In the genomic region with DNA sequence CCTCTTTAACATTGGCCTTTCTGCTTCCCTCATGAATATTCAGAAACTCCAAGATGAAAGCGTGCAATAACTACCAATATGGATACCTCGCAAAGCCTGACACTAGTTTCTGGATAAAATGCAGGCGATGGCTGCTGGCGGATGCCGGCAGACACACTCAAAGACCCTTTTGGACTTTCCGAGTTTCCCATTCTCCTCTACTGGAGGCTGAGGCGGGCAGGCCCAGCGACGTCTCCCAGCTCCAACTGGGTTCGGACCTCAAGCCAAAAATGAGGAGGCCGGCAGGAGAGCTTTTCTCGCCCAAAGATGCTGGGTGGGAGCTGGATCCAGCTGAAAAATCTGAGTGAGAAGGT, we compare ENCODE assay signal across 8 cellular contexts. TPM values are rescaled to one million over a fixed set of nuclear protein-coding genes. Genes with fewer than 3 reads are reported as not detected.
DNase-seq lines count a peak whose midpoint lies in the region; TF ChIP-seq lines count a peak whose summit lies in the region.

No MANE protein-coding gene starts in this region.

- peaks cover 0 to 39% (median 34%) of the 10 kb centered on the region in 11 experiments; a peak in 19 of 22 replicates for H3K27me3 ChIP-seq in BLaER1 treated with 17β-estradiol and CSF1 and Interleukin-3, amounts not matched to agents 10 nM and 100 nM
- H3K27me3 ChIP-seq in SJCRH30, result no peaks in the 10 kb centered on the region
- H3K27me3 ChIP-seq in ovary, result no peaks in the 10 kb centered on the region

- H3K9ac ChIP-seq in BLaER1 treated with 17β-estradiol and CSF1 and Interleukin-3, amounts not matched to agents 10 nM and 100 nM, result peak overlapping the region in 2 of 11 experiments; percentile 53 to 64; a peak in 2 of 22 replicates

- peaks cover 0 to 33% (median 0%) of the 10 kb centered on the region in 10 experiments; a peak in 8 of 20 replicates for H3K4me1 ChIP-seq in BLaER1 treated with 17β-estradiol and CSF1 and Interleukin-3, amounts not matched to agents 10 nM and 100 nM
- H3K4me1 ChIP-seq in SJCRH30 (no peaks in the 10 kb centered on the region), ovary (ENCODE audit: insufficient read depth) (peaks cover 5% of the 10 kb centered on the region)

- WGBS in ovary, 3 donors, result 8 to 11% (median 9%) methylated on average over 12 of the region's 12 CpGs

- no peak for TF ChIP-seq CTCF in fibroblast of mammary gland (conservative IDR thresholded peaks at IDR 0.05; ENCODE audit: control insufficient read depth, insufficient read depth, low read depth, low read length)
- no peak for TF ChIP-seq CTCF in ovary (IDR thresholded peaks at IDR 0.05)
- TF ChIP-seq CTCF in GM20000 (IDR thresholded peaks at IDR 0.05; ENCODE audit: extremely low read depth, missing control alignments), result no peak

- peaks cover 0 to 36% (median 19%) of the 10 kb centered on the region in 11 experiments; a peak in 17 of 22 replicates for H3K9me3 ChIP-seq in BLaER1 treated with 17β-estradiol and CSF1 and Interleukin-3, amounts not matched to agents 10 nM and 100 nM (replicated peaks in 1 of 11)
- H3K9me3 ChIP-seq in SJCRH30 (replicated peaks), result no peaks in the 10 kb centered on the region
- H3K9me3 ChIP-seq in ovary, result no peaks in the 10 kb centered on the region

- H3K4me2 ChIP-seq in BLaER1 treated with 17β-estradiol and CSF1 and Interleukin-3, amounts not matched to agents 10 nM and 100 nM, result peak overlapping the region; percentile 41 to 73 (median 53); a peak in 15 of 22 replicates

- no peak for TF ChIP-seq POLR2A in ovary (IDR thresholded peaks at IDR 0.05)

- DNase-seq in SJCRH30 (no peak), fibroblast of mammary gland (ENCODE audit: low read depth) (no peak), ovary (peak in 4 of 5 donors; percentile 23 to 49 (median 37)), AG08396 (ENCODE audit: low spot score) (no peak), mucosa of gallbladder (ENCODE audit: low spot score) (no peak), GM20000 (ENCODE audit: low spot score) (no peak), SKM-1 treated with dmso at 0.1 percent for 144 hours (lab: John Stamatoyannopoulos, UW; ENCODE audit: unreplicated experiment) (no peak)

- H3K27ac ChIP-seq in BLaER1 treated with 17β-estradiol and CSF1 and Interleukin-3, amounts not matched to agents 10 nM and 100 nM, result no peak overlapping the region
- no peak overlapping the region for H3K27ac ChIP-seq in SJCRH30
- peak overlapping the region; percentile 76 to 77 for H3K27ac ChIP-seq in ovary

- H4K20me1 ChIP-seq in BLaER1 treated with 17β-estradiol and CSF1 and Interleukin-3, amounts not matched to agents 10 nM and 100 nM, result no peaks in the 10 kb centered on the region

- no peaks in the 10 kb centered on the region for H3K36me3 ChIP-seq in BLaER1 treated with 17β-estradiol and CSF1 and Interleukin-3, amounts not matched to agents 10 nM and 100 nM
- H3K36me3 ChIP-seq in SJCRH30 (no peaks in the 10 kb centered on the region), ovary (no peaks in the 10 kb centered on the region)

- H3K4me3 ChIP-seq in BLaER1 treated with 17β-estradiol and CSF1 and Interleukin-3, amounts not matched to agents 10 nM and 100 nM, result peak overlapping the region in 9 of 10 experiments; percentile 48 to 64 (median 51); a peak in 13 of 20 replicates
- H3K4me3 ChIP-seq in SJCRH30, result peak overlapping the region; percentile 54
- H3K4me3 ChIP-seq in fibroblast of mammary gland (ENCODE audit: control insufficient read depth, low read depth, low read length), result peak overlapping the region; percentile 58
- H3K4me3 ChIP-seq in ovary, result peak overlapping the region; percentile 80

- intact Hi-C loops in ovary (cut with DNase I), result no loop called here

- TF ChIP-seq EP300 in ovary (IDR thresholded peaks at IDR 0.05), result no peak

RNA-seq across cellular contexts. Expression of gene FEZ1, which starts 0.4 kb away (rescaled TPM):
- total RNA-seq in SJCRH30 (2014; rRNA removed; shearing (Covaris generic)), result 0.65 and 1.4 TPM in 2 replicates
- 10 to 100 TPM; 13.1 to 31.2 (median 19.7) TPM for total RNA-seq in ovary
- polyA plus RNA-seq in ovary, result 10 to 100 TPM; 30.6 to 58.7 TPM
- total RNA-seq in mucosa of gallbladder, result 23.0 TPM

Comparison
In these comparisons a context has a peak if more than half of its experiments do, and no peak if none do; other contexts are left out.
1. H3K27ac ChIP-seq: peak in ovary (2 of 2); none in BLaER1 treated with 17β-estradiol and CSF1 and Interleukin-3, amounts not matched to agents 10 nM and 100 nM (0 of 11) and SJCRH30 (single experiment).
2. DNase-seq: peak in ovary (4 of 5); none in SJCRH30 (0 of 2), fibroblast of mammary gland (single experiment), AG08396 (single experiment), mucosa of gallbladder (single experiment), GM20000 (single experiment) and SKM-1 treated with dmso at 0.1 percent for 144 hours (single experiment).
3. Peak in every context shown above with its lines, with median percentiles within 50 percentile points of each other: H3K4me3 ChIP-seq.